ENCODE assay signal across 3 cellular contexts in genomic region chr13:110564472-110564985, GRCh38.
TF ChIP-seq lines count a peak whose summit lies in the region.

No MANE protein-coding gene starts in this region.

TF ChIP-seq in GM23338, 12 proteins besides CTCF, POLR2A, EP300 and RAD21 (continues in another document):
- TF ChIP-seq CREB1 (CRISPR knock-in tag; IDR thresholded peaks at IDR 0.05; ENCODE audit: low read depth), result no peak
- no peak for TF ChIP-seq ETS1 (IDR thresholded peaks at IDR 0.05)
- no peak for TF ChIP-seq ZNF462 (CRISPR knock-in tag; IDR thresholded peaks at IDR 0.05)
- TF ChIP-seq ZNF114 (CRISPR knock-in tag; IDR thresholded peaks at IDR 0.05), result no peak
- no peak for TF ChIP-seq STAT1 (IDR thresholded peaks at IDR 0.05; ENCODE audit: unreplicated experiment)

TF ChIP-seq in H1, 55 proteins besides CTCF, POLR2A, EP300 and RAD21:
- TF ChIP-seq KDM1A (IDR thresholded peaks at IDR 0.05; ENCODE audit: borderline replicate concordance, low read length) (no peak), MAX (IDR thresholded peaks at IDR 0.05) (no peak), SP2 (IDR thresholded peaks at IDR 0.05; ENCODE audit: low read length) (no peak), ZNF274 (IDR thresholded peaks at IDR 0.05; ENCODE audit: borderline replicate concordance, extremely low read depth, low read length) (no peak), EZH2 (IDR thresholded peaks at IDR 0.05; ENCODE audit: low read depth, low read length, severe bottlenecking) (no peak), ATF3 (IDR thresholded peaks at IDR 0.05; ENCODE audit: insufficient read depth, low read depth, low read length) (no peak), BACH1 (IDR thresholded peaks at IDR 0.05; ENCODE audit: low read length) (no peak)

TF ChIP-seq in HEK293T, 16 proteins besides CTCF, POLR2A, EP300 and RAD21:
- TF ChIP-seq FOXM1 (IDR thresholded peaks at IDR 0.05; ENCODE audit: borderline replicate concordance), result no peak
- no peak for TF ChIP-seq ARNT (IDR thresholded peaks at IDR 0.05)
- TF ChIP-seq PKNOX1 (IDR thresholded peaks at IDR 0.05), result no peak
- no peak for TF ChIP-seq FOXK2 (IDR thresholded peaks at IDR 0.05)
- TF ChIP-seq BHLHE40 (IDR thresholded peaks at IDR 0.05; ENCODE audit: borderline replicate concordance), result no peak
- no peak for TF ChIP-seq LEF1 (IDR thresholded peaks at IDR 0.05; ENCODE audit: borderline replicate concordance)
- no peak for TF ChIP-seq ELF4 (IDR thresholded peaks at IDR 0.05)
- TF ChIP-seq SUZ12 (IDR thresholded peaks at IDR 0.05), result no peak
- TF ChIP-seq ZNF384 (IDR thresholded peaks at IDR 0.05), result no peak
- TF ChIP-seq CTBP1 (IDR thresholded peaks at IDR 0.05; ENCODE audit: borderline replicate concordance), result no peak
- no peak for TF ChIP-seq HDGF (IDR thresholded peaks at IDR 0.05; ENCODE audit: borderline replicate concordance)
- no peak for TF ChIP-seq TARDBP (IDR thresholded peaks at IDR 0.05)
- TF ChIP-seq SP1 (IDR thresholded peaks at IDR 0.05), result no peak
- no peak for TF ChIP-seq L3MBTL2 (conservative IDR thresholded peaks at IDR 0.05)
- no peak for TF ChIP-seq NFRKB (IDR thresholded peaks at IDR 0.05)
- TF ChIP-seq FOXA1 (IDR thresholded peaks at IDR 0.05), result no peak
